ENCODE assay signal across 1 cellular context in genomic region chr20:25054133-25054820, GRCh38.
TF ChIP-seq lines count a peak whose summit lies in the region.

No MANE protein-coding gene starts in this region.

TF ChIP-seq in HepG2, 621 proteins besides CTCF, POLR2A, EP300 and RAD21 (continued from another document):
- TF ChIP-seq HNF1B (CRISPR knock-in tag; IDR thresholded peaks at IDR 0.05) (0 out of 2 replicates have a peak, but pooled peaks have one; percentile 23), ZNF256 (CRISPR knock-in tag; conservative IDR thresholded peaks at IDR 0.05) (no peak), ETV5 (CRISPR knock-in tag; IDR thresholded peaks at IDR 0.05; ENCODE audit: borderline replicate concordance) (no peak), REST (IDR thresholded peaks at IDR 0.05; ENCODE audit: borderline replicate concordance in 1 of 2, low read depth in 1 of 2, low read length in 2 of 2) (peak in 1 of 2 experiments; percentile 12; a peak in 1 of 4 replicates), MYC (CRISPR knock-in tag; IDR thresholded peaks at IDR 0.05; ENCODE audit: borderline replicate concordance) (0 out of 2 replicates have a peak, but pooled peaks have one; percentile 43), KDM6A (CRISPR knock-in tag; IDR thresholded peaks at IDR 0.05; ENCODE audit: low read depth) (no peak), BCLAF1 (IDR thresholded peaks at IDR 0.05) (no peak), SNAPC4 (CRISPR knock-in tag; IDR thresholded peaks at IDR 0.05) (no peak), ZFY (CRISPR knock-in tag; IDR thresholded peaks at IDR 0.05) (0 out of 2 replicates have a peak, but pooled peaks have one; percentile 15), ZBTB4 (CRISPR knock-in tag; IDR thresholded peaks at IDR 0.05; ENCODE audit: borderline replicate concordance) (no peak), ARNTL (CRISPR knock-in tag; IDR thresholded peaks at IDR 0.05) (no peak), SATB2 (CRISPR knock-in tag; IDR thresholded peaks at IDR 0.05) (no peak), ATF4 (CRISPR knock-in tag; IDR thresholded peaks at IDR 0.05) (no peak), ZNF784 (CRISPR knock-in tag; IDR thresholded peaks at IDR 0.05; ENCODE audit: borderline replicate concordance) (no peak), SALL1 (CRISPR knock-in tag; IDR thresholded peaks at IDR 0.05) (0 out of 2 replicates have a peak, but pooled peaks have one; percentile 14), ARID3A (IDR thresholded peaks at IDR 0.05; ENCODE audit: low read depth, low read length) (peak; percentile 63; the same call in 1 of the 2 replicates), SAP130 (CRISPR knock-in tag; IDR thresholded peaks at IDR 0.05; ENCODE audit: low read depth) (peak; percentile 40; the same call in 1 of the 2 replicates), PAWR (CRISPR knock-in tag; IDR thresholded peaks at IDR 0.05; ENCODE audit: borderline replicate concordance) (no peak), ZNF543 (CRISPR knock-in tag; IDR thresholded peaks at IDR 0.05) (0 out of 2 replicates have a peak, but pooled peaks have one; percentile 21), HNF1A (IDR thresholded peaks at IDR 0.05; ENCODE audit: low read depth) (no peak), HNF1A (CRISPR knock-in tag; IDR thresholded peaks at IDR 0.05; ENCODE audit: borderline replicate concordance) (0 out of 2 replicates have a peak, but pooled peaks have one; percentile 16)
